Comparison of ENCODE assay signal across 21 cellular contexts in genomic region chr22:17285661-17286060, GRCh38.
DNase-seq lines count a peak whose midpoint lies in the region; ATAC-seq and TF ChIP-seq lines count a peak whose summit lies in the region.
"Had no signal": no experiment of that assay in that cellular context is flagged by ENCODE, and none has a peak within 500 bp of the region (broad histone marks: within the 10 kb centered on the region; RNA-seq: fewer than 3 reads in every experiment).

No MANE protein-coding gene starts in this region.

- H4K20me1 ChIP-seq in neural progenitor cell (ENCODE audit: low read depth): no peaks in the 10 kb centered on the region
- H4K20me1 ChIP-seq: BLaER1 treated with 17β-estradiol and CSF1 and Interleukin-3, amounts not matched to agents 10 nM and 100 nM had no signal

- no peak for ATAC-seq in activated CD8-positive, alpha-beta T cell treated with anti-CD3 and anti-CD28 coated beads, Interleukin-2, amount 10 ng/mL, durations not matched to agents 7 days and 5 days
- ATAC-seq: A549, GM23338, HCT116 had no signal

- CTCF ChIA-PET in activated naive CD4-positive, alpha-beta T cell treated with anti-CD3 and anti-CD28 coated beads, Interleukin-2, amount 10 ng/mL, durations not matched to agents 7 days and 5 days (lab: Charles Lee): interaction anchor here (1.0 kb wide), 1 partner anchor 17 kb away, joined by 4 read pairs; no protein-coding TSS in a partner anchor
- CTCF ChIA-PET in activated CD8-positive, alpha-beta T cell treated with anti-CD3 and anti-CD28 coated beads, Interleukin-2, amount 10 ng/mL, durations not matched to agents 7 days and 5 days (lab: Charles Lee): interaction anchor here (1.0 to 1.2 kb wide), 2 partner anchors 13 to 113 kb away, joined by 3 to 4 read pairs; no protein-coding TSS in a partner anchor

- peaks cover 6% of the 10 kb centered on the region for H3K27me3 Mint-ChIP-seq in neural progenitor cell (ENCODE audit: insufficient read depth, low read depth)
- H3K27me3 Mint-ChIP-seq in activated T-helper 1 cell treated with anti-CD3 and anti-CD28 coated beads, Interleukin-12 subunit alpha, Interleukin-12 subunit beta, Interleukin-2, Interleukin-4 antibody, amounts not matched to agents 30 ng/mL and 10 ng/mL and 1 ng/mL, durations not matched to agents 14 hours and 24 hours and 36 hours (ENCODE audit: insufficient read depth): peaks cover 17% of the 10 kb centered on the region
- peaks cover 37% of the 10 kb centered on the region for H3K27me3 Mint-ChIP-seq in activated naive CD4-positive, alpha-beta T cell treated with anti-CD3 and anti-CD28 coated beads, Interleukin-2, amount 10 ng/mL, durations not matched to agents 7 days and 5 days
- peaks cover 17% of the 10 kb centered on the region for H3K27me3 Mint-ChIP-seq in activated CD8-positive, alpha-beta T cell treated with anti-CD3 and anti-CD28 coated beads, Interleukin-2, amount 10 ng/mL, durations not matched to agents 7 days and 5 days (ENCODE audit: low read depth)

- peaks cover 4% of the 10 kb centered on the region for H3K4me1 ChIP-seq in neural progenitor cell
- H3K4me1 ChIP-seq: A549, BE2C had no signal

- H3K9ac ChIP-seq in neural progenitor cell: no peak overlapping the region
- H3K9ac ChIP-seq: BLaER1 treated with 17β-estradiol and CSF1 and Interleukin-3, amounts not matched to agents 10 nM and 100 nM had no signal

- no peak for TF ChIP-seq CTCF in neural progenitor cell (IDR thresholded peaks at IDR 0.05)

- no peaks in the 10 kb centered on the region for H3F3A ChIP-seq in neural progenitor cell (ENCODE audit: low read depth)

- no peak overlapping the region for H3K4me3 ChIP-seq in neural progenitor cell
- H3K4me3 ChIP-seq: A549; BLaER1 treated with 17β-estradiol and CSF1 and Interleukin-3, amounts not matched to agents 10 nM and 100 nM; GM23338 had no signal

- peak overlapping the region; percentile 82 for H3K27ac Mint-ChIP-seq in neural progenitor cell
- no peak overlapping the region for H3K27ac Mint-ChIP-seq in activated T-helper 1 cell treated with anti-CD3 and anti-CD28 coated beads, Interleukin-12 subunit alpha, Interleukin-12 subunit beta, Interleukin-2, Interleukin-4 antibody, amounts not matched to agents 30 ng/mL and 10 ng/mL and 1 ng/mL, durations not matched to agents 14 hours and 24 hours and 36 hours
- no peak overlapping the region for H3K27ac Mint-ChIP-seq in activated naive CD4-positive, alpha-beta T cell treated with anti-CD3 and anti-CD28 coated beads, Interleukin-2, amount 10 ng/mL, durations not matched to agents 7 days and 5 days
- no peak overlapping the region for H3K27ac Mint-ChIP-seq in activated CD8-positive, alpha-beta T cell treated with anti-CD3 and anti-CD28 coated beads, Interleukin-2, amount 10 ng/mL, durations not matched to agents 7 days and 5 days
- H3K27ac Mint-ChIP-seq: CD14-positive monocyte; CD4-positive, alpha-beta T cell; CD8-positive, alpha-beta memory T cell; GM23338; H9 had no signal

- H3K27ac ChIP-seq in neural progenitor cell: no peak overlapping the region
- H3K27ac ChIP-seq: A549; BLaER1 treated with 17β-estradiol and CSF1 and Interleukin-3, amounts not matched to agents 10 nM and 100 nM had no signal

- no peaks in the 10 kb centered on the region for H3K36me3 ChIP-seq in neural progenitor cell
- H3K36me3 ChIP-seq: BE2C; BLaER1 treated with 17β-estradiol and CSF1 and Interleukin-3, amounts not matched to agents 10 nM and 100 nM had no signal

- no peak overlapping the region for H3K4me3 Mint-ChIP-seq in neural progenitor cell
- no peak overlapping the region for H3K4me3 Mint-ChIP-seq in activated T-helper 1 cell treated with anti-CD3 and anti-CD28 coated beads, Interleukin-12 subunit alpha, Interleukin-12 subunit beta, Interleukin-2, Interleukin-4 antibody, amounts not matched to agents 30 ng/mL and 10 ng/mL and 1 ng/mL, durations not matched to agents 14 hours and 24 hours and 36 hours
- H3K4me3 Mint-ChIP-seq in activated naive CD4-positive, alpha-beta T cell treated with anti-CD3 and anti-CD28 coated beads, Interleukin-2, amount 10 ng/mL, durations not matched to agents 7 days and 5 days: no peak overlapping the region
- H3K4me3 Mint-ChIP-seq in activated CD8-positive, alpha-beta T cell treated with anti-CD3 and anti-CD28 coated beads, Interleukin-2, amount 10 ng/mL, durations not matched to agents 7 days and 5 days: no peak overlapping the region
- H3K4me3 Mint-ChIP-seq: CD4-positive, alpha-beta T cell; GM23338; H9 had no signal

- H2AFZ ChIP-seq in neural progenitor cell (replicated peaks): no peak overlapping the region

- H3K4me1 Mint-ChIP-seq in neural progenitor cell: peaks cover 27% of the 10 kb centered on the region
- H3K4me1 Mint-ChIP-seq in activated T-helper 1 cell treated with anti-CD3 and anti-CD28 coated beads, Interleukin-12 subunit alpha, Interleukin-12 subunit beta, Interleukin-2, Interleukin-4 antibody, amounts not matched to agents 30 ng/mL and 10 ng/mL and 1 ng/mL, durations not matched to agents 14 hours and 24 hours and 36 hours (ENCODE audit: low read depth): peaks cover 16% of the 10 kb centered on the region
- peaks cover 16% of the 10 kb centered on the region for H3K4me1 Mint-ChIP-seq in activated naive CD4-positive, alpha-beta T cell treated with anti-CD3 and anti-CD28 coated beads, Interleukin-2, amount 10 ng/mL, durations not matched to agents 7 days and 5 days
- peaks cover 17% of the 10 kb centered on the region for H3K4me1 Mint-ChIP-seq in activated CD8-positive, alpha-beta T cell treated with anti-CD3 and anti-CD28 coated beads, Interleukin-2, amount 10 ng/mL, durations not matched to agents 7 days and 5 days (ENCODE audit: low read depth)

- no peaks in the 10 kb centered on the region for H3K9me3 ChIP-seq in neural progenitor cell (ENCODE audit: low read depth)
- H3K9me3 ChIP-seq: A549; BE2C; BLaER1 treated with 17β-estradiol and CSF1 and Interleukin-3, amounts not matched to agents 10 nM and 100 nM had no signal

- no peaks in the 10 kb centered on the region for H3K9me3 Mint-ChIP-seq in neural progenitor cell
- H3K9me3 Mint-ChIP-seq in activated T-helper 1 cell treated with anti-CD3 and anti-CD28 coated beads, Interleukin-12 subunit alpha, Interleukin-12 subunit beta, Interleukin-2, Interleukin-4 antibody, amounts not matched to agents 30 ng/mL and 10 ng/mL and 1 ng/mL, durations not matched to agents 14 hours and 24 hours and 36 hours: no peaks in the 10 kb centered on the region
- no peaks in the 10 kb centered on the region for H3K9me3 Mint-ChIP-seq in activated naive CD4-positive, alpha-beta T cell treated with anti-CD3 and anti-CD28 coated beads, Interleukin-2, amount 10 ng/mL, durations not matched to agents 7 days and 5 days
- no peaks in the 10 kb centered on the region for H3K9me3 Mint-ChIP-seq in activated CD8-positive, alpha-beta T cell treated with anti-CD3 and anti-CD28 coated beads, Interleukin-2, amount 10 ng/mL, durations not matched to agents 7 days and 5 days (ENCODE audit: insufficient read depth)
- H3K9me3 Mint-ChIP-seq: CD4-positive, alpha-beta T cell; CD8-positive, alpha-beta memory T cell; GM23338; H9 had no signal

- intact Hi-C loops in activated T-helper 1 cell treated with anti-CD3 and anti-CD28 coated beads, Interleukin-12 subunit alpha, Interleukin-12 subunit beta, Interleukin-2, Interleukin-4 antibody, amounts not matched to agents 30 ng/mL and 10 ng/mL and 1 ng/mL, durations not matched to agents 14 hours and 24 hours and 36 hours (cut with micrococcal nuclease): no loop called here

- no peaks in the 10 kb centered on the region for H3K27me3 ChIP-seq in neural progenitor cell
- H3K27me3 ChIP-seq: BE2C; BLaER1 treated with 17β-estradiol and CSF1 and Interleukin-3, amounts not matched to agents 10 nM and 100 nM had no signal

- POLR2A ChIA-PET in activated CD8-positive, alpha-beta T cell treated with anti-CD3 and anti-CD28 coated beads, Interleukin-2, amount 10 ng/mL, durations not matched to agents 7 days and 5 days (lab: Charles Lee): no interaction called here

- peak; percentile 0 for DNase-seq in H4 (ENCODE audit: low spot score)
- DNase-seq in left kidney (ENCODE audit: low read depth, low spot score): peak; percentile 92
- DNase-seq in neural progenitor cell (ENCODE audit: low spot score): no peak
- no peak for DNase-seq in activated T-helper 1 cell treated with anti-CD3 and anti-CD28 coated beads, Interleukin-12 subunit alpha, Interleukin-12 subunit beta, Interleukin-2, Interleukin-4 antibody, amounts not matched to agents 30 ng/mL and 10 ng/mL and 1 ng/mL, durations not matched to agents 14 hours and 24 hours and 36 hours (ENCODE audit: low spot score)
- DNase-seq in activated naive CD4-positive, alpha-beta T cell treated with anti-CD3 and anti-CD28 coated beads, Interleukin-2, amount 10 ng/mL, durations not matched to agents 7 days and 5 days: no peak
- no peak for DNase-seq in activated CD8-positive, alpha-beta T cell treated with anti-CD3 and anti-CD28 coated beads, Interleukin-2, amount 10 ng/mL, durations not matched to agents 7 days and 5 days
- DNase-seq: 8988T; ACHN; AML-193; BE2C; CD4-positive, alpha-beta T cell; CD8-positive, alpha-beta memory T cell; DMS53; DMS79 treated with DMSO at 0.1 percent for 48 hours; GF-D8; H9 had no signal

- H3K79me2 ChIP-seq in neural progenitor cell (ENCODE audit: low read depth): no peaks in the 10 kb centered on the region

- no peak overlapping the region for H3K4me2 ChIP-seq in neural progenitor cell
- H3K4me2 ChIP-seq: A549, GM23338 had no signal

- H3K36me3 Mint-ChIP-seq in neural progenitor cell: no peaks in the 10 kb centered on the region
- H3K36me3 Mint-ChIP-seq in activated T-helper 1 cell treated with anti-CD3 and anti-CD28 coated beads, Interleukin-12 subunit alpha, Interleukin-12 subunit beta, Interleukin-2, Interleukin-4 antibody, amounts not matched to agents 30 ng/mL and 10 ng/mL and 1 ng/mL, durations not matched to agents 14 hours and 24 hours and 36 hours (ENCODE audit: low read depth): no peaks in the 10 kb centered on the region
- no peaks in the 10 kb centered on the region for H3K36me3 Mint-ChIP-seq in activated naive CD4-positive, alpha-beta T cell treated with anti-CD3 and anti-CD28 coated beads, Interleukin-2, amount 10 ng/mL, durations not matched to agents 7 days and 5 days
- H3K36me3 Mint-ChIP-seq in activated CD8-positive, alpha-beta T cell treated with anti-CD3 and anti-CD28 coated beads, Interleukin-2, amount 10 ng/mL, durations not matched to agents 7 days and 5 days (ENCODE audit: low read depth): no peaks in the 10 kb centered on the region
- H3K36me3 Mint-ChIP-seq: CD14-positive monocyte; CD8-positive, alpha-beta memory T cell had no signal

Comparison
In these comparisons a context has a peak if more than half of its experiments do, and no peak if none do; other contexts are left out.
1. DNase-seq: peak in H4 (single experiment) and left kidney (single experiment); none in neural progenitor cell (single experiment), activated T-helper 1 cell treated with anti-CD3 and anti-CD28 coated beads, Interleukin-12 subunit alpha, Interleukin-12 subunit beta, Interleukin-2, Interleukin-4 antibody, amounts not matched to agents 30 ng/mL and 10 ng/mL and 1 ng/mL, durations not matched to agents 14 hours and 24 hours and 36 hours (single experiment), activated naive CD4-positive, alpha-beta T cell treated with anti-CD3 and anti-CD28 coated beads, Interleukin-2, amount 10 ng/mL, durations not matched to agents 7 days and 5 days (single experiment) and activated CD8-positive, alpha-beta T cell treated with anti-CD3 and anti-CD28 coated beads, Interleukin-2, amount 10 ng/mL, durations not matched to agents 7 days and 5 days (single experiment).